8 cellular contexts compared by ENCODE assay signal in the genomic region with DNA sequence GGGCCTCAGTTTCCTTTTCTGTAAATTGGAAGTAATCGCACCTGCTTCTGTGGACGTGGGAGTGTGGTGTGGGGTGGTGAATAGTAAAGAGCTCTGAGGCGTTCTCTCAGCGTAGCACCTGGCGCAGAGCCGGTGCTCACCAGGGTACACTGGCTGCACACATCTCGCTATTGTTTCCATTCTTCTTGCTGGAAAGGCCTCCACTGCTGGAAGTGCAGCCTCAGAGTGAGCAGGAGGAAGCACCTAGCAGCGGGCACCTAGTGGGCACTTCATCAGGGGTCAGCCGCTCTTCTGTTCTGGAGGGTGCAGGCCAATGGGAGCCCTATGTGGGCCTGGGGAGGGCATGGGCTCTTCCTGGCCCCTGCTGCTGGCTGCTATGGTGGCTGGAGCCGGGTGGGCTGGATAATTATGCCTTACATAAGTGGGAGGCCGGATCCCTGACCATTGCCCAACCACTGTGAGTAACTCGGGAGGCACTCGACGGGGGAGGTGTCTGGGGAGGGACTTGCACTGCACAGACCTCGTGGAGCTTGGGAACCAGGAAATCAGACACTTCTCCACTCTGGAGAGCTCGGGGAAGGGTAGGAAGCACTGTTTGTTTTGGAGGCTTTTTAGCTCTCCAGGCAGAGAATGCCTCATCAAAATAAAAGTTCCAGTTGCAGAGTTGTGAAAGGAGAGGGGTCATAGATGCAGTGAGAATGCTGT. TPM values are rescaled to one million over a fixed set of nuclear protein-coding genes. Genes with fewer than 3 reads are reported as not detected.
DNase-seq lines count a peak whose midpoint lies in the region; ATAC-seq, FAIRE-seq and TF ChIP-seq lines count a peak whose summit lies in the region.

No MANE protein-coding gene starts in this region.

- peaks cover 51% of the 10 kb centered on the region for H3K36me3 Mint-ChIP-seq in activated T-helper 17 cell treated with anti-CD3 and anti-CD28 coated beads, Interleukin-2, amount 50 U/mL, for 72 hours (ENCODE audit: low read depth)
- no peaks in the 10 kb centered on the region for H3K36me3 Mint-ChIP-seq in osteocyte (ENCODE audit: unreplicated experiment)

- H3K27me3 Mint-ChIP-seq in activated T-helper 17 cell treated with anti-CD3 and anti-CD28 coated beads, Interleukin-2, amount 50 U/mL, for 72 hours: peaks cover 3% of the 10 kb centered on the region
- H3K27me3 Mint-ChIP-seq in osteocyte (ENCODE audit: unreplicated experiment): no peaks in the 10 kb centered on the region

- H3K27ac Mint-ChIP-seq in activated T-helper 17 cell treated with anti-CD3 and anti-CD28 coated beads, Interleukin-2, amount 50 U/mL, for 72 hours: peak overlapping the region; percentile 98
- H3K27ac Mint-ChIP-seq in osteocyte (ENCODE audit: unreplicated experiment): peak overlapping the region; percentile 83

- peak; percentile 96 for DNase-seq in A172 (ENCODE audit: low spot score)
- peak; percentile 43 for DNase-seq in GM13976 (ENCODE audit: low spot score)
- peak; percentile 50 for DNase-seq in NCI-H2227 treated with DMSO at 0.1 percent for 48 hours (lab: John Stamatoyannopoulos, UW)
- peak; percentile 94 for DNase-seq in Right ventricle myocardium inferior (ENCODE audit: missing footprints)
- peak; percentile 94 for DNase-seq in osteocyte (ENCODE audit: extremely low spot score, unreplicated experiment)
- no peak for DNase-seq in D721Med (ENCODE audit: insufficient read length, low spot score)
- DNase-seq in GM10266 (ENCODE audit: extremely low spot score): no peak

- no peaks in the 10 kb centered on the region for H3K9me3 Mint-ChIP-seq in activated T-helper 17 cell treated with anti-CD3 and anti-CD28 coated beads, Interleukin-2, amount 50 U/mL, for 72 hours
- no peaks in the 10 kb centered on the region for H3K9me3 Mint-ChIP-seq in osteocyte (ENCODE audit: unreplicated experiment)

- peaks cover 17% of the 10 kb centered on the region for H3K4me1 Mint-ChIP-seq in activated T-helper 17 cell treated with anti-CD3 and anti-CD28 coated beads, Interleukin-2, amount 50 U/mL, for 72 hours
- peaks cover 60% of the 10 kb centered on the region for H3K4me1 Mint-ChIP-seq in osteocyte (ENCODE audit: unreplicated experiment)

- intact Hi-C loops in Right ventricle myocardium inferior (cut with DNase I): loop anchor here (5.0 kb wide), 1 partner anchor 86 kb away; no protein-coding TSS in a partner anchor

- TF ChIP-seq CTCF in GM13976 (IDR thresholded peaks at IDR 0.05; ENCODE audit: borderline replicate concordance, control extremely low read depth, extremely low read depth, insufficient read depth, missing control alignments) (no peak), osteocyte (IDR thresholded peaks at IDR 0.05) (no peak), D721Med (IDR thresholded peaks at IDR 0.05; ENCODE audit: insufficient read depth, missing control alignments) (no peak), GM10266 (IDR thresholded peaks at IDR 0.05; ENCODE audit: control insufficient read depth, insufficient read depth, low read depth, missing control alignments) (no peak)

- H3K4me3 Mint-ChIP-seq in activated T-helper 17 cell treated with anti-CD3 and anti-CD28 coated beads, Interleukin-2, amount 50 U/mL, for 72 hours: peak overlapping the region; percentile 100
- peak overlapping the region; percentile 96 for H3K4me3 Mint-ChIP-seq in osteocyte (ENCODE audit: unreplicated experiment)

- ATAC-seq in activated T-helper 17 cell treated with anti-CD3 and anti-CD28 coated beads, Interleukin-2, amount 50 U/mL, for 72 hours (replicated peaks): no peak
- ATAC-seq in Right ventricle myocardium inferior: peak; percentile 53

- in situ Hi-C loops in GM13976 (cut with MboI; ENCODE audit: low sequenced_read_pairs, unreplicated experiment): loop anchor here (25.0 kb wide), 2 partner anchors 151 to 226 kb away; no protein-coding TSS in a partner anchor

- FAIRE-seq in D721Med (lab: Jason Lieb, UNC): no peak

RNA-seq across cellular contexts. Expression of a gene that starts 1.7 kb away (rescaled TPM):
- 12.1 and 16.8 TPM in 2 replicates for total RNA-seq in A172 (2014; rRNA removed; shearing (Covaris generic))
- 100 to 1,000 TPM; 107 to 112 TPM for total RNA-seq in activated T-helper 17 cell treated with anti-CD3 and anti-CD28 coated beads, Interleukin-2, amount 50 U/mL, for 72 hours
- total RNA-seq in Right ventricle myocardium inferior: 37.7 TPM
- 33.1 and 36.2 TPM in 2 replicates for total RNA-seq in osteocyte

RNA-seq across cellular contexts. Expression of a gene that starts 33.0 kb away (rescaled TPM):
- total RNA-seq in A172 (2014; rRNA removed; shearing (Covaris generic)): 1.9 and 2.9 TPM in 2 replicates
- total RNA-seq in activated T-helper 17 cell treated with anti-CD3 and anti-CD28 coated beads, Interleukin-2, amount 50 U/mL, for 72 hours: 1 to 10 TPM; 1.8 to 2.3 TPM
- 21.4 TPM for total RNA-seq in Right ventricle myocardium inferior
- 18.5 and 18.8 TPM in 2 replicates for total RNA-seq in osteocyte

Comparison
In these comparisons a context has a peak if more than half of its experiments do, and no peak if none do; other contexts are left out.
1. DNase-seq: peak in A172 (single experiment), GM13976 (single experiment), NCI-H2227 treated with DMSO at 0.1 percent for 48 hours (single experiment), Right ventricle myocardium inferior (single experiment) and osteocyte (single experiment); none in D721Med (single experiment) and GM10266 (single experiment).